25 cellular contexts compared by ENCODE assay signal in genomic region chr2:120871016-120871635, GRCh38.
"Had no signal": no experiment of that assay in that cellular context is flagged by ENCODE, and none has a peak within 500 bp of the region (broad histone marks: within the 10 kb centered on the region; RNA-seq: fewer than 3 reads in every experiment).

No MANE protein-coding gene starts in this region.

- H3K9me3 Mint-ChIP-seq: activated B cell treated with CpG ODN at 0.5 μM for 24 hours; activated CD4-positive, alpha-beta memory T cell treated with anti-CD3 and anti-CD28 coated beads for 36 hours; activated CD4-positive, alpha-beta T cell treated with anti-CD3 and anti-CD28 coated beads, Interleukin-2, amount 10 ng/mL, durations not matched to agents 7 days and 5 days; activated naive CD4-positive, alpha-beta T cell treated with anti-CD3 and anti-CD28 coated beads, Interleukin-2, amount 50 U/mL, for 72 hours; activated naive CD8-positive, alpha-beta T cell treated with anti-CD3 and anti-CD28 coated beads, Interleukin-2, amount 50 U/mL, for 24 hours; activated T-cell treated with anti-CD3 and anti-CD28 coated beads, Interleukin-2, amount 50 U/mL, for 4 hours; central memory CD8-positive, alpha-beta T cell had no signal

- H3K27me3 Mint-ChIP-seq: brain had no signal

- H3K4me3 Mint-ChIP-seq: activated B cell treated with CpG ODN at 0.5 μM for 24 hours; activated CD4-positive, alpha-beta memory T cell treated with anti-CD3 and anti-CD28 coated beads for 36 hours; activated CD4-positive, alpha-beta T cell treated with anti-CD3 and anti-CD28 coated beads, Interleukin-2, amount 10 ng/mL, durations not matched to agents 7 days and 5 days; activated naive CD8-positive, alpha-beta T cell treated with anti-CD3 and anti-CD28 coated beads, Interleukin-2, amount 50 U/mL, for 24 hours; activated T-cell treated with anti-CD3 and anti-CD28 coated beads, Interleukin-2, amount 50 U/mL, for 4 hours; brain; central memory CD8-positive, alpha-beta T cell; T-helper 17 cell had no signal

- ATAC-seq: activated naive CD4-positive, alpha-beta T cell treated with anti-CD3 and anti-CD28 coated beads, Interleukin-2, amount 50 U/mL, for 72 hours; activated naive CD8-positive, alpha-beta T cell treated with anti-CD3 and anti-CD28 coated beads, Interleukin-2, amount 50 U/mL, for 24 hours; activated T-cell treated with anti-CD3 and anti-CD28 coated beads, Interleukin-2, amount 50 U/mL, for 4 hours; PC-3; T-helper 17 cell had no signal

- H3K4me1 Mint-ChIP-seq: activated B cell treated with CpG ODN at 0.5 μM for 24 hours; activated CD4-positive, alpha-beta T cell treated with anti-CD3 and anti-CD28 coated beads, Interleukin-2, amount 10 ng/mL, durations not matched to agents 7 days and 5 days; activated naive CD8-positive, alpha-beta T cell treated with anti-CD3 and anti-CD28 coated beads, Interleukin-2, amount 50 U/mL, for 24 hours; central memory CD8-positive, alpha-beta T cell had no signal

- H3K36me3 Mint-ChIP-seq: activated CD4-positive, alpha-beta memory T cell treated with anti-CD3 and anti-CD28 coated beads for 36 hours; activated naive CD4-positive, alpha-beta T cell treated with anti-CD3 and anti-CD28 coated beads, Interleukin-2, amount 50 U/mL, for 72 hours; brain had no signal

- DNase-seq: activated B cell treated with CpG ODN at 0.5 μM for 24 hours; activated CD4-positive, alpha-beta memory T cell treated with anti-CD3 and anti-CD28 coated beads for 36 hours; activated CD4-positive, alpha-beta T cell treated with anti-CD3 and anti-CD28 coated beads for 1 hour; activated CD4-positive, alpha-beta T cell treated with anti-CD3 and anti-CD28 coated beads, Interleukin-2, amount 10 ng/mL, durations not matched to agents 7 days and 5 days; activated CD8-positive, alpha-beta memory T cell treated with anti-CD3 and anti-CD28 coated beads for 24 hours; activated effector memory CD4-positive, alpha-beta T cell treated with anti-CD3 and anti-CD28 coated beads, Interleukin-2, amount 50 U/mL, for 16 hours; activated naive CD4-positive, alpha-beta T cell treated with Interleukin-2 at 50 U/mL for 16 hours; activated naive CD8-positive, alpha-beta T cell treated with anti-CD3 and anti-CD28 coated beads, Interleukin-2, amount 50 U/mL, for 24 hours; activated T-cell treated with anti-CD3 and anti-CD28 coated beads, Interleukin-2, amount 50 U/mL, for 4 hours; amniotic stem cell; Karpas-422; MM.1S; NCI-H1105; NCI-H146; NCI-H187 treated with DMSO at 0.1 percent for 48 hours; NCI-H2081 treated with DMSO at 0.1 percent for 48 hours; NCI-H446; NCI-H526; PC-3; SIG-M5; T-helper 17 cell; T-helper 9 cell had no signal

- H3K27ac Mint-ChIP-seq: activated B cell treated with CpG ODN at 0.5 μM for 24 hours; activated CD4-positive, alpha-beta memory T cell treated with anti-CD3 and anti-CD28 coated beads for 36 hours; activated CD4-positive, alpha-beta T cell treated with anti-CD3 and anti-CD28 coated beads, Interleukin-2, amount 10 ng/mL, durations not matched to agents 7 days and 5 days; activated naive CD4-positive, alpha-beta T cell treated with anti-CD3 and anti-CD28 coated beads, Interleukin-2, amount 50 U/mL, for 72 hours; activated naive CD8-positive, alpha-beta T cell treated with anti-CD3 and anti-CD28 coated beads, Interleukin-2, amount 50 U/mL, for 24 hours; T-helper 17 cell had no signal
